Comparison of ENCODE assay signal across 1 cellular context in genomic region chr6:42879372-42880239, GRCh38.
A peak's percentile ranks its signal among the peaks of the same experiment; 100 is the strongest.
TF ChIP-seq lines count a peak whose summit lies in the region.

RPL7L1 (plus strand) TSS chr6:42879616; CDS start chr6:42879911, 295 bp downstream.

TF ChIP-seq in K562, 482 proteins besides CTCF, POLR2A, EP300 and RAD21 (continued from another document and continues in another):
- TF ChIP-seq PCBP1 (IDR thresholded peaks at IDR 0.05; ENCODE audit: low read depth, low read length, poor library complexity, severe bottlenecking) (no peak), MNT (conservative IDR thresholded peaks at IDR 0.05) (peak; percentile 99), HES1 (IDR thresholded peaks at IDR 0.05; ENCODE audit: low read depth) (0 out of 2 replicates have a peak, but pooled peaks have one; percentile 11), ZNF395 (CRISPR knock-in tag; IDR thresholded peaks at IDR 0.05) (peak; percentile 36; the same call in 1 of the 2 replicates), ARID3A (IDR thresholded peaks at IDR 0.05; ENCODE audit: borderline replicate concordance, low read depth, low read length) (no peak), MTA1 (IDR thresholded peaks at IDR 0.05; ENCODE audit: borderline replicate concordance) (peak; percentile 97), CBFB (CRISPR knock-in tag; IDR thresholded peaks at IDR 0.05) (no peak), POU5F1 (IDR thresholded peaks at IDR 0.05; ENCODE audit: borderline replicate concordance, low read depth, low read length, partially characterized antibody) (no peak), BDP1 (IDR thresholded peaks at IDR 0.05; ENCODE audit: insufficient read depth, insufficient read length) (no peak), YY1 (IDR thresholded peaks at IDR 0.05; ENCODE audit: borderline replicate concordance in 1 of 3, control insufficient read depth in 1 of 3, extremely low read depth in 1 of 3, insufficient read depth in 3 of 3, insufficient read length in 1 of 3, insufficient replicate concordance in 2 of 3, low read depth in 1 of 3, low read length in 2 of 3) (peak; percentile 79 to 90 (median 83)), HDAC8 (tag; IDR thresholded peaks at IDR 0.05) (no peak), ZNF639 (CRISPR knock-in tag; conservative IDR thresholded peaks at IDR 0.05 in 1 of 2, IDR thresholded peaks at IDR 0.05 in 1 of 2) (peak in 1 of 2 experiments; percentile 47; a peak in 2 of 4 replicates), CC2D1A (IDR thresholded peaks at IDR 0.05) (peak; percentile 65; the same call in 1 of the 2 replicates), KLF16 (IDR thresholded peaks at IDR 0.05) (no peak), THRAP3 (IDR thresholded peaks at IDR 0.05; ENCODE audit: borderline replicate concordance) (peak; percentile 94), IFI16 (CRISPR knock-in tag; IDR thresholded peaks at IDR 0.05) (0 out of 2 replicates have a peak, but pooled peaks have one; percentile 55), HNRNPLL (IDR thresholded peaks at IDR 0.05; ENCODE audit: low read depth, low read length, poor library complexity, severe bottlenecking) (peak; percentile 75), PKNOX1 (IDR thresholded peaks at IDR 0.05) (no peak; the same call in 1 of the 2 replicates), RBM25 (IDR thresholded peaks at IDR 0.05; ENCODE audit: low read depth, low read length, severe bottlenecking) (no peak), CREBBP (IDR thresholded peaks at IDR 0.05; ENCODE audit: low read depth, low read length) (no peak), ZBTB17 (CRISPR knock-in tag; IDR thresholded peaks at IDR 0.05) (no peak; the same call in 1 of the 2 replicates), NFIX (CRISPR knock-in tag; IDR thresholded peaks at IDR 0.05; ENCODE audit: low read depth) (no peak), PATZ1 (CRISPR knock-in tag; IDR thresholded peaks at IDR 0.05; ENCODE audit: borderline replicate concordance) (no peak), ZNF766 (CRISPR knock-in tag; conservative IDR thresholded peaks at IDR 0.05) (peak; percentile 78; the same call in 1 of the 2 replicates), ELF2 (CRISPR knock-in tag; IDR thresholded peaks at IDR 0.05) (peak; percentile 91), ZNF431 (CRISPR knock-in tag; IDR thresholded peaks at IDR 0.05) (no peak; the same call in 1 of the 2 replicates), PHF20 (IDR thresholded peaks at IDR 0.05; ENCODE audit: partially characterized antibody) (peak; percentile 97), ELK3 (CRISPR knock-in tag; IDR thresholded peaks at IDR 0.05) (no peak), MXI1 (IDR thresholded peaks at IDR 0.05; ENCODE audit: low read depth, low read length) (0 out of 2 replicates have a peak, but pooled peaks have one; percentile 60), NR2C2 (CRISPR knock-in tag; IDR thresholded peaks at IDR 0.05) (peak; percentile 83; the same call in 1 of the 2 replicates), NR2C2 (tag; IDR thresholded peaks at IDR 0.05) (peak; percentile 84), FOXM1 (IDR thresholded peaks at IDR 0.05; ENCODE audit: low read depth) (peak; percentile 29; the same call in 1 of the 2 replicates), FOXM1 (CRISPR knock-in tag; IDR thresholded peaks at IDR 0.05; ENCODE audit: low read depth) (0 out of 2 replicates have a peak, but pooled peaks have one; percentile 41), HDAC6 (IDR thresholded peaks at IDR 0.05; ENCODE audit: low read depth, low read length) (no peak), CXXC5 (CRISPR knock-in tag; IDR thresholded peaks at IDR 0.05) (peak; percentile 95), CCAR2 (IDR thresholded peaks at IDR 0.05; ENCODE audit: low read depth, low read length) (no peak), THRA (IDR thresholded peaks at IDR 0.05) (no peak), GMEB1 (CRISPR knock-in tag; IDR thresholded peaks at IDR 0.05) (peak; percentile 86), SUPT5H (IDR thresholded peaks at IDR 0.05) (peak; percentile 99), TGIF2 (CRISPR knock-in tag; IDR thresholded peaks at IDR 0.05) (no peak), ATF6 (CRISPR knock-in tag; IDR thresholded peaks at IDR 0.05) (peak; percentile 58; the same call in 1 of the 2 replicates), RBM14 (IDR thresholded peaks at IDR 0.05; ENCODE audit: borderline replicate concordance, insufficient read depth, low read depth, low read length) (no peak), CBFA2T3 (IDR thresholded peaks at IDR 0.05) (no peak), HMG20A (CRISPR knock-in tag; conservative IDR thresholded peaks at IDR 0.05) (0 out of 2 replicates have a peak, but pooled peaks have one; percentile 23), ZFP1 (CRISPR knock-in tag; IDR thresholded peaks at IDR 0.05) (no peak)
